1 cellular context compared by ENCODE assay signal in the genomic region with DNA sequence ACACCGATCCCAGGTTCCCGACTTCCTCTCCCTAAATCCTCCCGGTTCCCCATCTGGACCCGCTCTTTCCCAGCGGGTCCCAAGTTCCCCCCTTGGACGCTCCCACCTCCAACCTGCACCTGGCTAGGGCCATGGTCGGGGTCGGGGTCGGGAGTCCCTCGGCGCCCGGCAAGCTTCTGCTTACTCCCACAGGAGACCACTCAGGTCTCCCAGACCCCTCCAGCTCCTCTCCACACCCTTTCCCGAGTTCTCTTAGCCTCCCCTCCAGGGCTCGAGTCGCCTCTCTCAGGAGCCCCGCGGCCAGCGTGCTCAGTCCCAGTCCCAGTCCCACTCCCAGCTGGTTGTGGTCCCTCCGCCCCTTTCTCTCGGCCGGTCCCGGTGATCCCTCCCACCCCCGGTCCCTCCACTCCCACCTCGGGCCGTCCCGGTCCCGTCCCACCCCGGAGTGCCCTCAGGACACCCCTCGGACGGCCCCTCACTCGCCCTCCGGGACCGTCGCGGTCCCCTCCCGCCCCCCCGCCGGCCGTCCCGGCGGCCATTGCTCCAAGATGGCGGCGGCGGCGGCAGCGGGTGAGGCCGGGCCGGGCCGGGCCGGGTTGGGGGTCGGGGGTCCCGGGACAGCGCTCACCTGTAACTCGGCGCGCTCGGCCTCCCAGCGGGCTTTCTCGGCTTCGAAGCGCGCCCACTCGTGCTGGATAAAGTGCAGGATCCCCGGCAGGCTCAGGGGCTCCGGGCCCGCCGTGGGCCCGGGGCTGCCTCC.
TF ChIP-seq lines count a peak whose summit lies in the region.

A gene with protein sequence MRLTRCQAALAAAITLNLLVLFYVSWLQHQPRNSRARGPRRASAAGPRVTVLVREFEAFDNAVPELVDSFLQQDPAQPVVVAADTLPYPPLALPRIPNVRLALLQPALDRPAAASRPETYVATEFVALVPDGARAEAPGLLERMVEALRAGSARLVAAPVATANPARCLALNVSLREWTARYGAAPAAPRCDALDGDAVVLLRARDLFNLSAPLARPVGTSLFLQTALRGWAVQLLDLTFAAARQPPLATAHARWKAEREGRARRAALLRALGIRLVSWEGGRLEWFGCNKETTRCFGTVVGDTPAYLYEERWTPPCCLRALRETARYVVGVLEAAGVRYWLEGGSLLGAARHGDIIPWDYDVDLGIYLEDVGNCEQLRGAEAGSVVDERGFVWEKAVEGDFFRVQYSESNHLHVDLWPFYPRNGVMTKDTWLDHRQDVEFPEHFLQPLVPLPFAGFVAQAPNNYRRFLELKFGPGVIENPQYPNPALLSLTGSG (plus strand): TSS at position 537 of the 760 bp plus-strand sequence. CDS start 9,394 bp downstream, outside the sequence.

TF ChIP-seq in HCT116, 20 proteins besides CTCF, POLR2A, EP300 and RAD21 (continued from another document):
- TF ChIP-seq CBX3 (IDR thresholded peaks at IDR 0.05; ENCODE audit: low read depth) (no peak), POLR2AphosphoS5 (IDR thresholded peaks at IDR 0.05; ENCODE audit: low read depth, low read length) (peak; percentile 58), FOSL1 (IDR thresholded peaks at IDR 0.05; ENCODE audit: low read depth) (no peak), YY1 (IDR thresholded peaks at IDR 0.05; ENCODE audit: extremely low read depth, insufficient replicate concordance, low read depth, low read length) (peak; percentile 96), ZNF274 (IDR thresholded peaks at IDR 0.05; ENCODE audit: low read depth, low read length) (no peak)
TF ChIP-seq in HCT116: peak in this region for 3.
